Comparison of ENCODE assay signal across 14 cellular contexts in the genomic region with DNA sequence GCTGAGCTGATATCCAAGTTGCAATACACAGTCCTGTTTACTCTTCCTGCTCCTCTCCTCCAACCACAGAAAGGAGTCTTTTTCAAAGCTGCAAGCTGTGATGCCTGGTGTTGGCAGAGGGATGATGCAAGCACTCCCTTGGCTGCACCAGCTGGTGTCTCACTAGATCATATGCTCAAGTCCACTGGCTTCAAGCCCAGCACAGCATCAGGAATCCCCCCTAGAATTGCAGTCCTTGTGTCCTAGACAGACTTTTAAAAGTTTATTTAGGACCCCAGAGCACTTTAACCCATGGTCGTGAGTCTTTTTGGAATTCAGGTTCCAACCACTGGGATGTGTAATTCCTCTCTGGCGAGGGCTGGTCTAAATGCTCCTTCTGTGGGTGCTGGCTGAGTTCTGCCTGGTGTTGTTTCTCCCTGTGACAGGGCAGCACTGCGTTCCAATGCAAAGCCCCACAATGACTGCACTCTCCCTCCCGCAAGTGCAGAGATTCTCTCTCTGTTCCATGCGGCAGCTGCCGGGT. TPM values are rescaled to one million over a fixed set of nuclear protein-coding genes. Genes with fewer than 3 reads are reported as not detected.
A peak's percentile ranks its signal among the peaks of the same experiment; 100 is the strongest.
DNase-seq lines count a peak whose midpoint lies in the region; ATAC-seq and TF ChIP-seq lines count a peak whose summit lies in the region.
"Had no signal": no experiment of that assay in that cellular context is flagged by ENCODE, and none has a peak within 500 bp of the region (broad histone marks: within the 10 kb centered on the region; RNA-seq: fewer than 3 reads in every experiment).

No MANE protein-coding gene starts in this region.

- H3K9me3 Mint-ChIP-seq in brain, result peaks cover 8 to 29% (median 24%) of the 10 kb centered on the region in 5 experiments

- no peak overlapping the region for H3K9ac ChIP-seq in Loucy (ENCODE audit: low read depth, low read length, poor library complexity, severe bottlenecking)

- peaks cover 16% of the 10 kb centered on the region for H3K27me3 Mint-ChIP-seq in brain
- H3K27me3 Mint-ChIP-seq: activated naive CD8-positive, alpha-beta T cell had no signal

- WGBS in body of pancreas, 2 donors, result 67 to 71% methylated on average over 6 of the region's 6 CpGs

- peaks cover 34% of the 10 kb centered on the region for H3K4me1 Mint-ChIP-seq in brain

- intact Hi-C loops in A673 (cut with micrococcal nuclease; ENCODE audit: unreplicated experiment) (no loop called here), body of pancreas (cut with DNase I) (no loop called here)

- H3K4me2 ChIP-seq in Loucy (ENCODE audit: low read depth, low read length, poor library complexity, severe bottlenecking), result no peak overlapping the region

- no peaks in the 10 kb centered on the region for H3K27me3 ChIP-seq in A673 (replicated peaks; ENCODE audit: insufficient read depth, low read depth, low read length, poor library complexity)
- no peaks in the 10 kb centered on the region for H3K27me3 ChIP-seq in Loucy (ENCODE audit: insufficient read depth, low read length, poor library complexity, severe bottlenecking)
- H3K27me3 ChIP-seq in layer of hippocampus (ENCODE audit: control insufficient read depth, insufficient read depth, low read length), result no peaks in the 10 kb centered on the region
- H3K27me3 ChIP-seq in body of pancreas, result no peaks in the 10 kb centered on the region
- H3K27me3 ChIP-seq: SJCRH30, upper lobe of right lung had no signal

- H2AFZ ChIP-seq in Loucy (ENCODE audit: low read length), result 0 out of 2 replicates have a peak overlapping the region, but pooled peaks have one; percentile 49

- peak; percentile 23 for DNase-seq in A673 (ENCODE audit: low spot score)
- no peak for DNase-seq in body of pancreas
- DNase-seq in SHP77 (lab: John Stamatoyannopoulos, UW), result no peak
- DNase-seq in activated CD4-positive, alpha-beta T cell treated with anti-CD3 and anti-CD28 coated beads, Interleukin-2, amount 50 U/mL, for 48 hours, result no peak
- DNase-seq: H9, left ventricle myocardium inferior, NCI-H1417 treated with DMSO at 0.1 percent for 48 hours, upper lobe of right lung had no signal

- H3K4me1 ChIP-seq in A673 (ENCODE audit: insufficient read depth, low read length, poor library complexity, severe bottlenecking), result no peaks in the 10 kb centered on the region
- H3K4me1 ChIP-seq in Loucy (ENCODE audit: insufficient read depth, low read length, poor library complexity, severe bottlenecking), result no peaks in the 10 kb centered on the region
- H3K4me1 ChIP-seq in body of pancreas, result peaks cover 9% of the 10 kb centered on the region
- H3K4me1 ChIP-seq: upper lobe of right lung had no signal

- no peaks in the 10 kb centered on the region for H3F3A ChIP-seq in Loucy (ENCODE audit: low read depth)

- no peak overlapping the region for H3K27ac ChIP-seq in A673 (ENCODE audit: low read depth, low read length, poor library complexity, severe bottlenecking)
- H3K27ac ChIP-seq in layer of hippocampus (ENCODE audit: low read depth, low read length), result peak overlapping the region; percentile 98
- H3K27ac ChIP-seq in body of pancreas, result no peak overlapping the region
- H3K27ac ChIP-seq: left ventricle myocardium inferior, SJCRH30, upper lobe of right lung had no signal

- no peaks in the 10 kb centered on the region for H3K36me3 Mint-ChIP-seq in brain
- H3K36me3 Mint-ChIP-seq: activated naive CD8-positive, alpha-beta T cell had no signal

- POLR2A ChIA-PET in A673 (lab: Charles Lee; ENCODE audit: low non-redundant PET), result no interaction called here

- CTCF ChIA-PET in A673 (lab: Charles Lee), result no interaction called here

- no peak for TF ChIP-seq CTCF in A673 (conservative IDR thresholded peaks at IDR 0.05; ENCODE audit: low read depth, low read length)
- no peak for TF ChIP-seq CTCF in Loucy (conservative IDR thresholded peaks at IDR 0.05; ENCODE audit: low read length)
- TF ChIP-seq CTCF in brain (conservative IDR thresholded peaks at IDR 0.05), result no peak
- TF ChIP-seq CTCF in body of pancreas (IDR thresholded peaks at IDR 0.05), result no peak

- no TSS peak for BruUV-seq in A673 (replicated peaks; lab: Mats Ljungman, UMichigan)

- no peaks in the 10 kb centered on the region for H3K36me3 ChIP-seq in A673 (ENCODE audit: insufficient read depth, low read length, poor library complexity, severe bottlenecking)
- H3K36me3 ChIP-seq in Loucy (ENCODE audit: insufficient read depth, low read length), result no peaks in the 10 kb centered on the region
- H3K36me3 ChIP-seq in body of pancreas (replicated peaks in 1 of 2; ENCODE audit: insufficient read depth in 1 of 2, low read depth in 2 of 2), result no peaks in the 10 kb centered on the region
- H3K36me3 ChIP-seq: left ventricle myocardium inferior, SJCRH30, upper lobe of right lung had no signal

- peak overlapping the region in 4 of 5 experiments; percentile 33 to 95 (median 94) for H3K27ac Mint-ChIP-seq in brain
- H3K27ac Mint-ChIP-seq: activated naive CD8-positive, alpha-beta T cell; H9 had no signal

- no peak overlapping the region for H3K4me3 ChIP-seq in A673 (ENCODE audit: low read depth, low read length, poor library complexity, severe bottlenecking)
- no peak overlapping the region for H3K4me3 ChIP-seq in Loucy (ENCODE audit: low read length, poor library complexity, severe bottlenecking)
- no peak overlapping the region for H3K4me3 ChIP-seq in body of pancreas
- H3K4me3 ChIP-seq: left ventricle myocardium inferior, SJCRH30, upper lobe of right lung had no signal

- no peaks in the 10 kb centered on the region for H4K20me1 ChIP-seq in Loucy (ENCODE audit: insufficient read depth, low read length, poor library complexity, severe bottlenecking)

- H3K79me2 ChIP-seq in Loucy (ENCODE audit: insufficient read depth, low read length), result no peaks in the 10 kb centered on the region

- no peak for TF ChIP-seq POLR2A in body of pancreas (IDR thresholded peaks at IDR 0.05)

- H3K4me3 Mint-ChIP-seq in brain, result peak overlapping the region in 2 of 5 experiments; percentile 34 to 38
- H3K4me3 Mint-ChIP-seq: activated naive CD8-positive, alpha-beta T cell; H9 had no signal

- H3K9me2 ChIP-seq in Loucy (replicated peaks; ENCODE audit: low read depth, low read length), result no peaks in the 10 kb centered on the region

- no peak for ATAC-seq in body of pancreas
- ATAC-seq in GM19455 (IDR thresholded peaks at IDR 0.05; ENCODE audit: unreplicated experiment), result no peak
- ATAC-seq: upper lobe of right lung had no signal

- no peaks in the 10 kb centered on the region for H3K9me3 ChIP-seq in A673 (ENCODE audit: low read depth, low read length, poor library complexity, severe bottlenecking)
- no peaks in the 10 kb centered on the region for H3K9me3 ChIP-seq in Loucy (ENCODE audit: insufficient read depth, low read depth, low read length)
- H3K9me3 ChIP-seq in body of pancreas, result peaks cover 0 to 5% (median 0%) of the 10 kb centered on the region in 3 donors
- H3K9me3 ChIP-seq: SJCRH30, upper lobe of right lung had no signal

RNA-seq across cellular contexts. Expression of gene HEPN1, which starts 1.9 kb away (rescaled TPM):
- total RNA-seq in A673 (2021) (not detected in 2 replicates), body of pancreas (not detected)
- polyA plus RNA-seq in brain (ENCODE audit: insufficient read depth, low read depth, low replicate concordance), result not detected
- total RNA-seq: H9, left ventricle myocardium inferior, SJCRH30, upper lobe of right lung had no signal

RNA-seq across cellular contexts. Expression of gene HEPACAM, which starts 18.7 kb away (rescaled TPM):
- total RNA-seq in A673 (2021) (not detected in 2 replicates), body of pancreas (1 to 10 TPM in 1 of 2 donors, under 1 TPM in 1; 0.26 to 7.9 TPM)
- 66.5 TPM for polyA plus RNA-seq in brain (ENCODE audit: insufficient read depth, low read depth, low replicate concordance)
- total RNA-seq: H9, left ventricle myocardium inferior, SJCRH30 had no signal

RNA-seq across cellular contexts. Expression of gene ROBO4, which starts 19.5 kb away (rescaled TPM):
- total RNA-seq in A673 (2021), result not detected in 2 replicates
- 7.4 TPM for polyA plus RNA-seq in brain (ENCODE audit: insufficient read depth, low read depth, low replicate concordance)
- 10 to 100 TPM; 13.2 to 21.4 TPM for total RNA-seq in body of pancreas
- total RNA-seq: H9 had no signal

RNA-seq across cellular contexts. Expression of gene CCDC15, which starts 36.8 kb away (rescaled TPM):
- total RNA-seq in A673 (2021) (4.3 and 5.4 TPM in 2 replicates), body of pancreas (1 to 10 TPM in 1 of 2 donors, under 1 TPM in 1; 0.99 to 1.6 TPM)
- polyA plus RNA-seq in brain (ENCODE audit: insufficient read depth, low read depth, low replicate concordance), result 2.3 TPM

RNA-seq across cellular contexts. Expression of gene ROBO3, which starts 51.9 kb away (rescaled TPM):
- total RNA-seq in A673 (2021) (2.3 and 5.1 TPM in 2 replicates), body of pancreas (1 to 10 TPM; 1.3 to 9.9 TPM)
- 7.5 TPM for polyA plus RNA-seq in brain (ENCODE audit: insufficient read depth, low read depth, low replicate concordance)

Comparison
In these comparisons a context has a peak if more than half of its experiments do, and no peak if none do; other contexts are left out.
1. RNA of gene ROBO4, which starts 19.5 kb away (total RNA-seq): 13.2 to 21.4 TPM in body of pancreas; not detected in A673; every median in the first group is over 10 times any median in the second.